In genomic region chr10:10503772-10504171, GRCh38 we compare ENCODE assay signal across 3 cellular contexts.
TF ChIP-seq lines count a peak whose summit lies in the region.

No MANE protein-coding gene starts in this region.

TF ChIP-seq in HepG2, 621 proteins besides CTCF, POLR2A, EP300 and RAD21:
- TF ChIP-seq ZNF451 (CRISPR knock-in tag; IDR thresholded peaks at IDR 0.05) (no peak), ZNF251 (CRISPR knock-in tag; IDR thresholded peaks at IDR 0.05) (no peak), ELF4 (CRISPR knock-in tag; IDR thresholded peaks at IDR 0.05; ENCODE audit: borderline replicate concordance) (no peak), KDM2A (CRISPR knock-in tag; IDR thresholded peaks at IDR 0.05; ENCODE audit: borderline replicate concordance, low read depth) (no peak), MAFK (conservative IDR thresholded peaks at IDR 0.05 in 1 of 2, IDR thresholded peaks at IDR 0.05 in 1 of 2; ENCODE audit: low read length in 2 of 2) (peak; percentile 29 to 67; a peak in 3 of 4 replicates), SMARCC2 (IDR thresholded peaks at IDR 0.05) (no peak), ZNF775 (CRISPR knock-in tag; IDR thresholded peaks at IDR 0.05; ENCODE audit: borderline replicate concordance) (no peak), MAFF (IDR thresholded peaks at IDR 0.05; ENCODE audit: low read depth, low read length) (peak; percentile 36; the same call in 1 of the 2 replicates), ZNF672 (CRISPR knock-in tag; IDR thresholded peaks at IDR 0.05) (no peak), PTBP1 (IDR thresholded peaks at IDR 0.05; ENCODE audit: low read depth, low read length, poor library complexity, severe bottlenecking) (no peak), ZNF101 (CRISPR knock-in tag; IDR thresholded peaks at IDR 0.05; ENCODE audit: borderline replicate concordance, low read depth) (no peak)
- TF ChIP-seq, protein P1, sequence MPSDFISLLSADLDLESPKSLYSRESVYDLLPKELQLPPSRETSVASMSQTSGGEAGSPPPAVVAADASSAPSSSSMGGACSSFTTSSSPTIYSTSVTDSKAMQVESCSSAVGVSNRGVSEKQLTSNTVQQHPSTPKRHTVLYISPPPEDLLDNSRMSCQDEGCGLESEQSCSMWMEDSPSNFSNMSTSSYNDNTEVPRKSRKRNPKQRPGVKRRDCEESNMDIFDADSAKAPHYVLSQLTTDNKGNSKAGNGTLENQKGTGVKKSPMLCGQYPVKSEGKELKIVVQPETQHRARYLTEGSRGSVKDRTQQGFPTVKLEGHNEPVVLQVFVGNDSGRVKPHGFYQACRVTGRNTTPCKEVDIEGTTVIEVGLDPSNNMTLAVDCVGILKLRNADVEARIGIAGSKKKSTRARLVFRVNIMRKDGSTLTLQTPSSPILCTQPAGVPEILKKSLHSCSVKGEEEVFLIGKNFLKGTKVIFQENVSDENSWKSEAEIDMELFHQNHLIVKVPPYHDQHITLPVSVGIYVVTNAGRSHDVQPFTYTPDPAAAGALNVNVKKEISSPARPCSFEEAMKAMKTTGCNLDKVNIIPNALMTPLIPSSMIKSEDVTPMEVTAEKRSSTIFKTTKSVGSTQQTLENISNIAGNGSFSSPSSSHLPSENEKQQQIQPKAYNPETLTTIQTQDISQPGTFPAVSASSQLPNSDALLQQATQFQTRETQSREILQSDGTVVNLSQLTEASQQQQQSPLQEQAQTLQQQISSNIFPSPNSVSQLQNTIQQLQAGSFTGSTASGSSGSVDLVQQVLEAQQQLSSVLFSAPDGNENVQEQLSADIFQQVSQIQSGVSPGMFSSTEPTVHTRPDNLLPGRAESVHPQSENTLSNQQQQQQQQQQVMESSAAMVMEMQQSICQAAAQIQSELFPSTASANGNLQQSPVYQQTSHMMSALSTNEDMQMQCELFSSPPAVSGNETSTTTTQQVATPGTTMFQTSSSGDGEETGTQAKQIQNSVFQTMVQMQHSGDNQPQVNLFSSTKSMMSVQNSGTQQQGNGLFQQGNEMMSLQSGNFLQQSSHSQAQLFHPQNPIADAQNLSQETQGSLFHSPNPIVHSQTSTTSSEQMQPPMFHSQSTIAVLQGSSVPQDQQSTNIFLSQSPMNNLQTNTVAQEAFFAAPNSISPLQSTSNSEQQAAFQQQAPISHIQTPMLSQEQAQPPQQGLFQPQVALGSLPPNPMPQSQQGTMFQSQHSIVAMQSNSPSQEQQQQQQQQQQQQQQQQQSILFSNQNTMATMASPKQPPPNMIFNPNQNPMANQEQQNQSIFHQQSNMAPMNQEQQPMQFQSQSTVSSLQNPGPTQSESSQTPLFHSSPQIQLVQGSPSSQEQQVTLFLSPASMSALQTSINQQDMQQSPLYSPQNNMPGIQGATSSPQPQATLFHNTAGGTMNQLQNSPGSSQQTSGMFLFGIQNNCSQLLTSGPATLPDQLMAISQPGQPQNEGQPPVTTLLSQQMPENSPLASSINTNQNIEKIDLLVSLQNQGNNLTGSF (CRISPR knock-in tag; IDR thresholded peaks at IDR 0.05) = no peak

TF ChIP-seq in A549, 52 proteins besides CTCF, POLR2A, EP300 and RAD21:
- TF ChIP-seq MAFK (IDR thresholded peaks at IDR 0.05; ENCODE audit: partially characterized antibody) = peak; percentile 60
- no peak for TF ChIP-seq ESRRA (IDR thresholded peaks at IDR 0.05; ENCODE audit: borderline replicate concordance, low read length)

TF ChIP-seq in IMR-90, 13 proteins besides CTCF, POLR2A, EP300 and RAD21:
- TF ChIP-seq BHLHE40 (IDR thresholded peaks at IDR 0.05; ENCODE audit: low read depth, low read length) (no peak), MAZ (IDR thresholded peaks at IDR 0.05; ENCODE audit: borderline replicate concordance, low read depth, low read length) (no peak), MAFK (IDR thresholded peaks at IDR 0.05; ENCODE audit: low read depth, low read length) (peak; percentile 78), USF2 (IDR thresholded peaks at IDR 0.05; ENCODE audit: low read depth, low read length) (no peak), NFE2L2 (IDR thresholded peaks at IDR 0.05; ENCODE audit: low read depth, low read length) (no peak), RCOR1 (IDR thresholded peaks at IDR 0.05; ENCODE audit: insufficient replicate concordance, low read length) (no peak), CHD1 (IDR thresholded peaks at IDR 0.05; ENCODE audit: low read depth, low read length) (no peak)
